Comparison of ENCODE assay signal across 19 cellular contexts in genomic region chr4:32145987-32146386, GRCh38.
"Had no signal": no experiment of that assay in that cellular context is flagged by ENCODE, and none has a peak within 500 bp of the region (broad histone marks: within the 10 kb centered on the region; RNA-seq: fewer than 3 reads in every experiment).

No MANE protein-coding gene starts in this region.

- H3K4me1 Mint-ChIP-seq: naive thymus-derived CD8-positive, alpha-beta T cell; neural crest cell had no signal

- ATAC-seq: activated CD8-positive, alpha-beta T cell treated with anti-CD3 and anti-CD28 coated beads for 36 hours; activated T-cell treated with anti-CD3 and anti-CD28 coated beads, Interleukin-2, amount 50 U/mL, for 4 hours; naive thymus-derived CD8-positive, alpha-beta T cell; right lobe of liver had no signal

- DNase-seq: activated CD4-positive, alpha-beta T cell treated with anti-CD3 and anti-CD28 coated beads for 1 hour; activated CD4-positive, alpha-beta T cell treated with anti-CD3 and anti-CD28 coated beads, Interleukin-2, amount 50 U/mL, for 1 hour; activated CD8-positive, alpha-beta T cell treated with anti-CD3 and anti-CD28 coated beads for 36 hours; activated naive CD4-positive, alpha-beta T cell treated with Interleukin-2 at 50 U/mL for 16 hours; activated T-cell treated with anti-CD3 and anti-CD28 coated beads, Interleukin-2, amount 50 U/mL, for 4 hours; anterior cingulate cortex; dermis blood vessel endothelial cell; effector CD4-positive, alpha-beta T cell; glutamatergic neuron; naive thymus-derived CD8-positive, alpha-beta T cell; occipital lobe; right lobe of liver; stimulated activated CD4-positive, alpha-beta T cell treated with anti-CD3 and anti-CD28 coated beads, Interleukin-2, amount 100 ng/mL, for 48 hours; stimulated activated naive CD4-positive, alpha-beta T cell treated with Interleukin-2 at 50 U/mL for 16 hours had no signal

- H3K9me3 ChIP-seq: right lobe of liver, tibial nerve had no signal

- H3K4me2 ChIP-seq: hepatocyte had no signal

- H3K36me3 ChIP-seq: right lobe of liver, tibial nerve had no signal

- H3K27ac Mint-ChIP-seq: activated CD8-positive, alpha-beta T cell treated with anti-CD3 and anti-CD28 coated beads for 36 hours; activated naive CD8-positive, alpha-beta T cell; naive thymus-derived CD8-positive, alpha-beta T cell had no signal

- H3K27me3 ChIP-seq: hepatocyte, right lobe of liver, tibial nerve had no signal

- H3K4me3 Mint-ChIP-seq: activated CD8-positive, alpha-beta T cell treated with anti-CD3 and anti-CD28 coated beads for 36 hours; activated naive CD8-positive, alpha-beta T cell; activated T-cell treated with anti-CD3 and anti-CD28 coated beads, Interleukin-2, amount 50 U/mL, for 4 hours; naive thymus-derived CD8-positive, alpha-beta T cell; neural crest cell had no signal

- H3K4me1 ChIP-seq: right lobe of liver had no signal

- H3K4me3 ChIP-seq: hepatocyte, right lobe of liver, tibial nerve had no signal

- H3K36me3 Mint-ChIP-seq: activated naive CD8-positive, alpha-beta T cell; naive thymus-derived CD8-positive, alpha-beta T cell had no signal

- H3K27me3 Mint-ChIP-seq: activated CD8-positive, alpha-beta T cell treated with anti-CD3 and anti-CD28 coated beads for 36 hours; activated naive CD8-positive, alpha-beta T cell; naive thymus-derived CD8-positive, alpha-beta T cell had no signal

- H2AFZ ChIP-seq: hepatocyte had no signal

- H3K79me2 ChIP-seq: hepatocyte had no signal

- H3K27ac ChIP-seq: hepatocyte, right lobe of liver, tibial nerve, VCaP had no signal
